14 cellular contexts compared by ENCODE assay signal in the genomic region with DNA sequence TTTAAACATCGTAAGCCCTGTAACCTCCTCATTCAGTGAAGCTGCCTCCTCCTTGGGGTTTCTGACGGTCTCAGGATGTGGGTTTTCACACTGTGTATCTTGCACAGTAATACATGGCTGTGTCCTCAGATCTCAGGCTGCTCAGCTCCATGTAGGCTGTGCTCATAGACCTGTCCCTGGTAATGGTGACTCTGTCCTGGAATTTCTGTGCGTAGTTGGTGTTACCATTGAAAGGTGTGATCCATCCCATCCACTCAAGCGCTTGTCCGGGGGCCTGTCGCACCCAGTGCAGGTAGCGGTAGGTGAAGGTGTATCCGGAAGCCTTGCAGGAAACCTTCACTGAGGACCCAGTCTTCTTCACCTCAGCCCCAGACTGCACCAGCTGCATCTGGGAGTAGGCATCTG.
DNase-seq lines count a peak whose midpoint lies in the region; ATAC-seq and TF ChIP-seq lines count a peak whose summit lies in the region.
"Had no signal": no experiment of that assay in that cellular context is flagged by ENCODE, and none has a peak within 500 bp of the region (broad histone marks: within the 10 kb centered on the region; RNA-seq: fewer than 3 reads in every experiment).

No MANE protein-coding gene starts in this region.

- CTCF ChIA-PET in PC-3 (lab: Charles Lee) = no interaction called here

- no peaks in the 10 kb centered on the region for H3K27me3 ChIP-seq in PC-3 (ENCODE audit: low read length)
- no peaks in the 10 kb centered on the region for H3K27me3 ChIP-seq in H7 (ENCODE audit: control insufficient read depth, insufficient read depth, low read length)
- H3K27me3 ChIP-seq: SJSA1 had no signal

- H3K36me3 Mint-ChIP-seq in activated naive CD4-positive, alpha-beta T cell treated with anti-CD3 and anti-CD28 coated beads, Interleukin-2, amount 50 U/mL, for 24 hours = no peaks in the 10 kb centered on the region

- no peaks in the 10 kb centered on the region for H3K27me3 Mint-ChIP-seq in activated naive CD4-positive, alpha-beta T cell treated with anti-CD3 and anti-CD28 coated beads, Interleukin-2, amount 50 U/mL, for 24 hours

- H3K4me1 Mint-ChIP-seq in activated naive CD4-positive, alpha-beta T cell treated with anti-CD3 and anti-CD28 coated beads, Interleukin-2, amount 50 U/mL, for 24 hours = peaks cover 82% of the 10 kb centered on the region

- intact Hi-C loops in PC-3 (cut with micrococcal nuclease) = no loop called here

- no peaks in the 10 kb centered on the region for H4K20me1 ChIP-seq in PC-3 (ENCODE audit: low read length)

- H3K4me1 ChIP-seq in PC-3 (ENCODE audit: insufficient read depth, low read length) = no peaks in the 10 kb centered on the region
- H3K4me1 ChIP-seq: esophagus squamous epithelium, SJSA1 had no signal

- no peak overlapping the region for H3K27ac ChIP-seq in PC-3 (ENCODE audit: low read length)
- H3K27ac ChIP-seq: SJSA1 had no signal

- TF ChIP-seq CTCF in PC-3 (conservative IDR thresholded peaks at IDR 0.05; ENCODE audit: low read depth, low read length) = no peak

- no peak overlapping the region for H3K4me2 ChIP-seq in PC-3 (ENCODE audit: low read length)

- ATAC-seq in HG02763 (IDR thresholded peaks at IDR 0.05; ENCODE audit: unreplicated experiment) = no peak
- no peak for ATAC-seq in PC-3

- no peak overlapping the region for H3K9ac ChIP-seq in PC-3 (ENCODE audit: low read length)

- peak; percentile 84 for DNase-seq in Jurkat, Clone E6-1 (ENCODE audit: low read depth, low spot score)
- DNase-seq in activated CD4-positive, alpha-beta T cell treated with anti-CD3 and anti-CD28 coated beads, Interleukin-2, amount 50 U/mL, for 48 hours = peak; percentile 51 to 57
- peak; percentile 55 for DNase-seq in stimulated activated CD4-positive, alpha-beta T cell treated with anti-CD3 and anti-CD28 coated beads, Interleukin-4, amount 100 ng/mL, for 24 hours
- no peak for DNase-seq in PC-3
- DNase-seq in Kasumi-1 (lab: John Stamatoyannopoulos, UW) = no peak
- DNase-seq in H7 = no peak
- DNase-seq: caudate nucleus, esophagus squamous epithelium, mesendoderm, NCI-H1092, NCI-H526 treated with DMSO at 0.1 percent for 48 hours had no signal

- POLR2A ChIA-PET in PC-3 (lab: Charles Lee; ENCODE audit: unreplicated experiment) = no interaction called here

- no peaks in the 10 kb centered on the region for H3K9me2 ChIP-seq in PC-3 (replicated peaks; ENCODE audit: low read length)

- BruUV-seq in PC-3 (replicated peaks; lab: Mats Ljungman, UMichigan) = no TSS peak

- H3K27ac Mint-ChIP-seq in activated naive CD4-positive, alpha-beta T cell treated with anti-CD3 and anti-CD28 coated beads, Interleukin-2, amount 50 U/mL, for 24 hours = peak overlapping the region; percentile 44

- H2AFZ ChIP-seq in PC-3 (ENCODE audit: low read length) = no peak overlapping the region

- H3K4me3 ChIP-seq in Jurkat, Clone E6-1 (ENCODE audit: low read length) = peak overlapping the region; percentile 37
- H3K4me3 ChIP-seq in PC-3 (ENCODE audit: low read length) (no peak overlapping the region), H7 (ENCODE audit: insufficient read depth, low read depth, low read length) (no peak overlapping the region)
- H3K4me3 ChIP-seq: esophagus squamous epithelium, SJSA1 had no signal

- no peaks in the 10 kb centered on the region for H3K79me2 ChIP-seq in PC-3 (ENCODE audit: low read length)

- no peaks in the 10 kb centered on the region for H3F3A ChIP-seq in PC-3 (ENCODE audit: low read length, unreplicated experiment)

- H3K9me3 Mint-ChIP-seq in activated naive CD4-positive, alpha-beta T cell treated with anti-CD3 and anti-CD28 coated beads, Interleukin-2, amount 50 U/mL, for 24 hours = no peaks in the 10 kb centered on the region

- no peaks in the 10 kb centered on the region for H3K36me3 ChIP-seq in PC-3 (ENCODE audit: low read depth, low read length)
- no peaks in the 10 kb centered on the region for H3K36me3 ChIP-seq in H7 (replicated peaks; ENCODE audit: control insufficient read depth, insufficient read depth, low read length)
- H3K36me3 ChIP-seq: esophagus squamous epithelium, SJSA1 had no signal

- peaks cover 22% of the 10 kb centered on the region; the same call in 1 of the 2 replicates for H3K9me3 ChIP-seq in PC-3 (ENCODE audit: low read length)
- H3K9me3 ChIP-seq: esophagus squamous epithelium, SJSA1 had no signal

- peak overlapping the region; percentile 68 for H3K4me3 Mint-ChIP-seq in activated naive CD4-positive, alpha-beta T cell treated with anti-CD3 and anti-CD28 coated beads, Interleukin-2, amount 50 U/mL, for 24 hours

Comparison
In these comparisons a context has a peak if more than half of its experiments do, and no peak if none do; other contexts are left out.
1. DNase-seq: peak in Jurkat, Clone E6-1 (single experiment), activated CD4-positive, alpha-beta T cell treated with anti-CD3 and anti-CD28 coated beads, Interleukin-2, amount 50 U/mL, for 48 hours (2 of 2) and stimulated activated CD4-positive, alpha-beta T cell treated with anti-CD3 and anti-CD28 coated beads, Interleukin-4, amount 100 ng/mL, for 24 hours (single experiment); none in PC-3 (single experiment), Kasumi-1 (0 of 2) and H7 (single experiment).